In genomic region chr16:89422905-89423630, GRCh38 we compare ENCODE assay signal across 1 cellular context.
TF ChIP-seq lines count a peak whose summit lies in the region.

No MANE protein-coding gene starts in this region.

TF ChIP-seq in HepG2, 621 proteins besides CTCF, POLR2A, EP300 and RAD21 (continued from another document and continues in another):
- no peak for TF ChIP-seq ZNF142 (CRISPR knock-in tag; IDR thresholded peaks at IDR 0.05)
- TF ChIP-seq TAF1 (CRISPR knock-in tag; IDR thresholded peaks at IDR 0.05): peak; percentile 47
- no peak for TF ChIP-seq ELF1 (CRISPR knock-in tag; IDR thresholded peaks at IDR 0.05)
- TF ChIP-seq RFXANK (CRISPR knock-in tag; IDR thresholded peaks at IDR 0.05): no peak
- peak; percentile 65 for TF ChIP-seq TARDBP (CRISPR knock-in tag; IDR thresholded peaks at IDR 0.05)
- TF ChIP-seq ZNF256 (CRISPR knock-in tag; conservative IDR thresholded peaks at IDR 0.05): no peak
- no peak; the same call in 1 of the 2 replicates for TF ChIP-seq ZSCAN9 (CRISPR knock-in tag; IDR thresholded peaks at IDR 0.05; ENCODE audit: borderline replicate concordance)
- TF ChIP-seq ZNF652 (CRISPR knock-in tag; IDR thresholded peaks at IDR 0.05; ENCODE audit: borderline replicate concordance, low read depth): no peak; the same call in 1 of the 2 replicates
- TF ChIP-seq THAP11 (CRISPR knock-in tag; IDR thresholded peaks at IDR 0.05): peak; percentile 38
- no peak for TF ChIP-seq ETV5 (CRISPR knock-in tag; IDR thresholded peaks at IDR 0.05; ENCODE audit: borderline replicate concordance)
- TF ChIP-seq HES4 (CRISPR knock-in tag; IDR thresholded peaks at IDR 0.05; ENCODE audit: borderline replicate concordance): no peak
- TF ChIP-seq HMG20B (CRISPR knock-in tag; conservative IDR thresholded peaks at IDR 0.05): no peak
- peak; percentile 71 for TF ChIP-seq HDAC2 (CRISPR knock-in tag; IDR thresholded peaks at IDR 0.05)
- no peak for TF ChIP-seq ZNF569 (CRISPR knock-in tag; IDR thresholded peaks at IDR 0.05; ENCODE audit: borderline replicate concordance)
- 0 out of 2 replicates have a peak, but pooled peaks have one; percentile 52 for TF ChIP-seq ZFP90 (CRISPR knock-in tag; IDR thresholded peaks at IDR 0.05; ENCODE audit: borderline replicate concordance)
- TF ChIP-seq PRDM4 (CRISPR knock-in tag; IDR thresholded peaks at IDR 0.05; ENCODE audit: borderline replicate concordance): no peak
- no peak for TF ChIP-seq ZNF773 (CRISPR knock-in tag; IDR thresholded peaks at IDR 0.05; ENCODE audit: borderline replicate concordance)
- no peak for TF ChIP-seq HOXD1 (CRISPR knock-in tag; IDR thresholded peaks at IDR 0.05)
- no peak for TF ChIP-seq SNRNP70 (IDR thresholded peaks at IDR 0.05; ENCODE audit: low read depth, low read length)
- TF ChIP-seq ZFP36 (IDR thresholded peaks at IDR 0.05; ENCODE audit: borderline replicate concordance, low read depth, low read length, partially characterized antibody): no peak
- TF ChIP-seq ZNF546 (CRISPR knock-in tag; conservative IDR thresholded peaks at IDR 0.05): no peak
- TF ChIP-seq ZNF414 (CRISPR knock-in tag; IDR thresholded peaks at IDR 0.05): no peak; the same call in 1 of the 2 replicates
- no peak for TF ChIP-seq ZNF678 (CRISPR knock-in tag; IDR thresholded peaks at IDR 0.05)
- TF ChIP-seq PAF1 (CRISPR knock-in tag; IDR thresholded peaks at IDR 0.05): no peak
- 0 out of 2 replicates have a peak, but pooled peaks have one; percentile 30 for TF ChIP-seq ZNF766 (CRISPR knock-in tag; IDR thresholded peaks at IDR 0.05; ENCODE audit: borderline replicate concordance)
- no peak for TF ChIP-seq MXD3 (CRISPR knock-in tag; IDR thresholded peaks at IDR 0.05)
- TF ChIP-seq ZNF563 (CRISPR knock-in tag; IDR thresholded peaks at IDR 0.05): peak; percentile 28; the same call in 1 of the 2 replicates
- no peak for TF ChIP-seq ZNF564 (CRISPR knock-in tag; IDR thresholded peaks at IDR 0.05)
- no peak for TF ChIP-seq ZXDC (CRISPR knock-in tag; IDR thresholded peaks at IDR 0.05)
- no peak for TF ChIP-seq MTF2 (CRISPR knock-in tag; IDR thresholded peaks at IDR 0.05; ENCODE audit: borderline replicate concordance)
- no peak for TF ChIP-seq DMTF1 (CRISPR knock-in tag; IDR thresholded peaks at IDR 0.05)
- TF ChIP-seq SMARCC2 (IDR thresholded peaks at IDR 0.05): no peak
- no peak for TF ChIP-seq ZSCAN5A (CRISPR knock-in tag; IDR thresholded peaks at IDR 0.05; ENCODE audit: borderline replicate concordance)
- no peak for TF ChIP-seq ZNF496 (CRISPR knock-in tag; IDR thresholded peaks at IDR 0.05; ENCODE audit: insufficient replicate concordance)
- TF ChIP-seq NFKB2 (CRISPR knock-in tag; IDR thresholded peaks at IDR 0.05; ENCODE audit: borderline replicate concordance): peak; percentile 55; the same call in 1 of the 2 replicates
- TF ChIP-seq ZNF234 (CRISPR knock-in tag; conservative IDR thresholded peaks at IDR 0.05): no peak
- no peak for TF ChIP-seq ZNF205 (CRISPR knock-in tag; IDR thresholded peaks at IDR 0.05)
- TF ChIP-seq TFDP1 (CRISPR knock-in tag; IDR thresholded peaks at IDR 0.05; ENCODE audit: borderline replicate concordance): no peak
- no peak for TF ChIP-seq MIER2 (CRISPR knock-in tag; IDR thresholded peaks at IDR 0.05)
